Comparison of ENCODE assay signal across 8 cellular contexts in the genomic region with DNA sequence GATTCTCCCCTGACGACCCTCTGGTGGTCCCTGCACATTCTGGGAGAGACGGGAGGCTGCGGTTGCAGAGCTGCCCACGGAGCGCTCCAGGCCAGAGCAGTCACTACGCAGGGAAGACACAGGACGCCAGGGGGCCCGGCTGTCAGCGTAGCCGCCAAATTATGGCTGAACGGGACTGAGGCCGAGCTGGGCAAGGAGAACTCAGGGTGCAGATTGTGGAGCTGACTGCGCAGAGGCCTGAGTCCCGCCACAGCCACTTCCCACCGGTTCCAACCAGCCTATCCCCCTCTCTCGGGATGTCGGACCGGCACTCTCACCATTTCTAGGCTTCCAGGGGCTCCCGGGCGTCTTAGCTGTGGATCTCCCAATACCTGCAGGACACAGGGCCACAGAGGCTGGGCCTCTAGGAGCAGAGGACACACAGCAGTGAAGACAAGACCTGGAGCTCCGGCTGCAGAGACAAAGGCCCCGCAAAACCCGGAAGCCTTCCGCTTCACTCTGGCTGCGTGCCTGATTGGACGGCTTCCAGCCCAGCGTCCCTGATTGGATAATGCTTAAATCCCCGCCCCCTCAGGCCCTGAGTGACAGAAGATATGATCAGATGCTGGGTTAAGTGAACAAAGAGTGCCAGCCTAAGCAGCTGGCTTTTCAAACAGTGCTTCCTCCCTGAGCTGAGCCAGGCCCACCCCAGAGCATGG. TPM values are rescaled to one million over a fixed set of nuclear protein-coding genes. Genes with fewer than 3 reads are reported as not detected.
DNase-seq lines count a peak whose midpoint lies in the region; ATAC-seq and TF ChIP-seq lines count a peak whose summit lies in the region.

A gene (minus strand): TSS at position 461 of the 698 bp plus-strand sequence. CDS start 141 bp downstream, at position 320.

- H3K27ac ChIP-seq in endodermal cell (ENCODE audit: low read depth, low read length) (peak within 1 kb of the TSS; percentile 98), mesodermal cell (ENCODE audit: low read depth, low read length, severe bottlenecking) (peak within 1 kb of the TSS; percentile 99)

- H3K36me3 Mint-ChIP-seq in endodermal cell (ENCODE audit: low read depth), result peaks cover 41% of the 10 kb centered on the region

- ATAC-seq in GM19023 (IDR thresholded peaks at IDR 0.05; ENCODE audit: unreplicated experiment), result peak; percentile 94
- peak; percentile 96 for ATAC-seq in HG03280 (IDR thresholded peaks at IDR 0.05; ENCODE audit: unreplicated experiment)

- peak within 1 kb of the TSS; percentile 99 for H3K27ac Mint-ChIP-seq in endodermal cell

- H3K4me3 Mint-ChIP-seq in endodermal cell, result peak within 1 kb of the TSS; percentile 99

- peaks cover 39% of the 10 kb centered on the region for H3K36me3 ChIP-seq in endodermal cell (ENCODE audit: control insufficient read depth, insufficient read depth, low read length)
- peaks cover 35% of the 10 kb centered on the region for H3K36me3 ChIP-seq in mesodermal cell (ENCODE audit: control insufficient read depth, insufficient read depth, low read length)

- H3K9me3 Mint-ChIP-seq in endodermal cell, result peaks cover 29% of the 10 kb centered on the region

- H3K9ac ChIP-seq in endodermal cell (ENCODE audit: extremely low read depth, low read length, poor library complexity, severe bottlenecking), result peak within 1 kb of the TSS; percentile 94

- H3K9me3 ChIP-seq in endodermal cell (ENCODE audit: control insufficient read depth, low read length), result peaks cover 59% of the 10 kb centered on the region
- H3K9me3 ChIP-seq in mesodermal cell (ENCODE audit: control insufficient read depth, low read length), result peaks cover 23% of the 10 kb centered on the region

- H3K27me3 ChIP-seq in endodermal cell (ENCODE audit: control insufficient read depth, insufficient read depth, low read length, poor library complexity, severe bottlenecking), result no peaks in the 10 kb centered on the region

- peak; percentile 98 for DNase-seq in Ammon's horn (ENCODE audit: low spot score)
- peak; percentile 84 for DNase-seq in NCI-H748 treated with DMSO at 0.1 percent for 48 hours (lab: John Stamatoyannopoulos, UW)
- peak; percentile 86 for DNase-seq in activated CD8-positive, alpha-beta memory T cell treated with anti-CD3 and anti-CD28 coated beads, Interleukin-2, amount 50 U/mL, for 4 hours
- peak; percentile 98 for DNase-seq in endodermal cell
- DNase-seq in stimulated activated CD8-positive, alpha-beta memory T cell treated with anti-CD3 and anti-CD28 coated beads, Interleukin-15, amount 100 ng/mL, for 1 hour (ENCODE audit: low read depth), result peak; percentile 84

- 5 to 10% methylated on average over 8 to 28 of the region's 28 CpGs for WGBS in endodermal cell (ENCODE audit: insufficient coverage in 1 of 2, insufficient read length in 1 of 2), 2 experiments
- 6 to 8% methylated on average over 17 to 26 of the region's 28 CpGs for whole genome bisulfite sequencing in mesodermal cell (ENCODE audit: insufficient coverage in 2 of 2), 2 experiments

- H3K4me1 ChIP-seq in endodermal cell (ENCODE audit: control insufficient read depth, insufficient read depth, low read length) (no peaks in the 10 kb centered on the region), mesodermal cell (ENCODE audit: control insufficient read depth, insufficient read depth, low read length, poor library complexity, severe bottlenecking) (no peaks in the 10 kb centered on the region)

- peak within 1 kb of the TSS; percentile 92 for H3K4me3 ChIP-seq in endodermal cell (ENCODE audit: low read length)
- peak within 1 kb of the TSS; percentile 63 for H3K4me3 ChIP-seq in mesodermal cell (ENCODE audit: extremely low read depth, insufficient read depth, low read length, poor library complexity, severe bottlenecking)

- no peaks in the 10 kb centered on the region for H3K27me3 Mint-ChIP-seq in endodermal cell (ENCODE audit: insufficient read depth)

- TF ChIP-seq CTCF in endodermal cell (conservative IDR thresholded peaks at IDR 0.05), result peak; percentile 68

- H3K4me1 Mint-ChIP-seq in endodermal cell, result peaks cover 19% of the 10 kb centered on the region

RNA-seq across cellular contexts. Expression of the gene that starts here (rescaled TPM):
- 10 to 100 TPM; 42.6 to 56.1 TPM for total RNA-seq in endodermal cell
- 19.0 TPM for polyA plus RNA-seq in endodermal cell (2013, experiment 1 of 2)
- polyA plus RNA-seq in endodermal cell (2013, experiment 2 of 2), result 20.2 TPM
- polyA plus RNA-seq in mesodermal cell (2013, experiment 1 of 2), result 7.9 TPM
- 7.5 TPM for polyA plus RNA-seq in mesodermal cell (2013, experiment 2 of 2)

Comparison
In these comparisons a context has a peak if more than half of its experiments do, and no peak if none do; other contexts are left out.
1. Peak in every context shown above with its lines: DNase-seq, ATAC-seq, H3K4me3 ChIP-seq and H3K27ac ChIP-seq.